1 cellular context compared by ENCODE assay signal in the genomic region with DNA sequence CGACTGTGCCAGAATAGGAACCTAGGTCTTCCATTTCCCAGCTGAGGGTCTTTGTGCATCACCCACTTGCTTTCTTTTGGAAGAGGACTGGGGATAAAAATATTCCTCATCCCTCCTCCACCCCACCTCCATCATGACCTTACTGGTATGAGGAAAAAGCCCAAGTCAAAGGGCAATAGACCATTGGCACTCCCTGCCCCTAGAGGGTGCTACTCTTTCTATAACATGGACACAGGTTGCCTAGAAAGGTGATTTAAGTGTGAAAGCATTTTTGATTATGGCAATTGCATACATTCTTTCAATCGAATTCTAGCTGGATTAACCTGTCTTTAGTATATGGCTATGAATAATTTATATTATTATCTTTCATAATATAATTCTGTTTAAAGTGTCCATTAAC.
TF ChIP-seq lines count a peak whose summit lies in the region.

No MANE protein-coding gene starts in this region.

TF ChIP-seq in WTC11, 78 proteins besides CTCF, POLR2A, EP300 and RAD21 (continued from another document):
- TF ChIP-seq, protein P1, sequence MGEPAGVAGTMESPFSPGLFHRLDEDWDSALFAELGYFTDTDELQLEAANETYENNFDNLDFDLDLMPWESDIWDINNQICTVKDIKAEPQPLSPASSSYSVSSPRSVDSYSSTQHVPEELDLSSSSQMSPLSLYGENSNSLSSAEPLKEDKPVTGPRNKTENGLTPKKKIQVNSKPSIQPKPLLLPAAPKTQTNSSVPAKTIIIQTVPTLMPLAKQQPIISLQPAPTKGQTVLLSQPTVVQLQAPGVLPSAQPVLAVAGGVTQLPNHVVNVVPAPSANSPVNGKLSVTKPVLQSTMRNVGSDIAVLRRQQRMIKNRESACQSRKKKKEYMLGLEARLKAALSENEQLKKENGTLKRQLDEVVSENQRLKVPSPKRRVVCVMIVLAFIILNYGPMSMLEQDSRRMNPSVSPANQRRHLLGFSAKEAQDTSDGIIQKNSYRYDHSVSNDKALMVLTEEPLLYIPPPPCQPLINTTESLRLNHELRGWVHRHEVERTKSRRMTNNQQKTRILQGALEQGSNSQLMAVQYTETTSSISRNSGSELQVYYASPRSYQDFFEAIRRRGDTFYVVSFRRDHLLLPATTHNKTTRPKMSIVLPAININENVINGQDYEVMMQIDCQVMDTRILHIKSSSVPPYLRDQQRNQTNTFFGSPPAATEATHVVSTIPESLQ (CRISPR knock-in tag; IDR thresholded peaks at IDR 0.05), result no peak
- no peak for TF ChIP-seq NR3C1 (CRISPR knock-in tag; conservative IDR thresholded peaks at IDR 0.05; ENCODE audit: low read depth)
